Comparison of ENCODE assay signal across 20 cellular contexts in genomic region chr7:42993038-42993437, GRCh38.
DNase-seq lines count a peak whose midpoint lies in the region; ATAC-seq and TF ChIP-seq lines count a peak whose summit lies in the region.
"Had no signal": no experiment of that assay in that cellular context is flagged by ENCODE, and none has a peak within 500 bp of the region (broad histone marks: within the 10 kb centered on the region; RNA-seq: fewer than 3 reads in every experiment).

No MANE protein-coding gene starts in this region.

- peaks cover 9% of the 10 kb centered on the region for H3K27me3 ChIP-seq in CD4-positive, alpha-beta T cell (ENCODE audit: control insufficient read depth, insufficient read depth, low read length)
- no peaks in the 10 kb centered on the region for H3K27me3 ChIP-seq in effector memory CD4-positive, alpha-beta T cell (replicated peaks; ENCODE audit: control insufficient read depth, insufficient read depth, low read length, poor library complexity, severe bottlenecking)
- H3K27me3 ChIP-seq: ascending aorta, tibial nerve had no signal

- CTCF ChIA-PET in CD4-positive, alpha-beta T cell (lab: Charles Lee) = no interaction called here

- no peak overlapping the region for H3K4me3 Mint-ChIP-seq in CD4-positive, alpha-beta T cell
- H3K4me3 Mint-ChIP-seq: activated naive CD8-positive, alpha-beta T cell had no signal

- no peak for ATAC-seq in CD4-positive, alpha-beta T cell (ENCODE audit: poor library complexity)
- ATAC-seq in GM21381 (IDR thresholded peaks at IDR 0.05; ENCODE audit: unreplicated experiment) (no peak), HG02973 (IDR thresholded peaks at IDR 0.05; ENCODE audit: unreplicated experiment) (no peak)
- ATAC-seq: lower lobe of right lung had no signal

- H3K9me3 Mint-ChIP-seq in CD4-positive, alpha-beta T cell = no peaks in the 10 kb centered on the region

- peaks cover 40% of the 10 kb centered on the region for H3K27me3 Mint-ChIP-seq in CD4-positive, alpha-beta T cell

- POLR2A ChIA-PET in CD4-positive, alpha-beta T cell (lab: Charles Lee) = no interaction called here

- H3K4me1 Mint-ChIP-seq in CD4-positive, alpha-beta T cell (ENCODE audit: low read depth) = no peaks in the 10 kb centered on the region

- TF ChIP-seq CTCF in cardiac fibroblast (IDR thresholded peaks at IDR 0.05; ENCODE audit: low read depth, low read length) = no peak
- TF ChIP-seq CTCF in CD4-positive, alpha-beta T cell (IDR thresholded peaks at IDR 0.05) = no peak

- intact Hi-C loops in CD4-positive, alpha-beta T cell (cut with DNase I, micrococcal nuclease) = no loop called here

- H3K4me3 ChIP-seq in cardiac fibroblast (replicated peaks in 1 of 2; ENCODE audit: low read depth in 2 of 2, low read length in 2 of 2) = no peak overlapping the region
- H3K4me3 ChIP-seq in effector memory CD4-positive, alpha-beta T cell (ENCODE audit: insufficient read depth, low read depth, low read length, poor library complexity, severe bottlenecking) = no peak overlapping the region
- H3K4me3 ChIP-seq: ascending aorta, GM23248, lower lobe of right lung, tibial nerve had no signal

- H3K9me3 ChIP-seq in CD4-positive, alpha-beta T cell (ENCODE audit: control insufficient read depth, low read length) = no peaks in the 10 kb centered on the region
- no peaks in the 10 kb centered on the region for H3K9me3 ChIP-seq in effector memory CD4-positive, alpha-beta T cell (ENCODE audit: control insufficient read depth, low read length)
- H3K9me3 ChIP-seq: ascending aorta, lower lobe of right lung, tibial nerve had no signal

- H3K27ac ChIP-seq in CD4-positive, alpha-beta T cell (ENCODE audit: low read depth, low read length) = no peak overlapping the region
- no peak overlapping the region for H3K27ac ChIP-seq in effector memory CD4-positive, alpha-beta T cell (ENCODE audit: insufficient read depth, low read length, poor library complexity, severe bottlenecking)
- H3K27ac ChIP-seq: ascending aorta, GM23248, lower lobe of right lung, tibial nerve had no signal

- no peaks in the 10 kb centered on the region for H3K36me3 Mint-ChIP-seq in CD4-positive, alpha-beta T cell (ENCODE audit: low read depth)
- H3K36me3 Mint-ChIP-seq: activated naive CD8-positive, alpha-beta T cell had no signal

- no peak overlapping the region for H3K27ac Mint-ChIP-seq in CD4-positive, alpha-beta T cell
- H3K27ac Mint-ChIP-seq: activated naive CD8-positive, alpha-beta T cell had no signal

- no peaks in the 10 kb centered on the region for H3K4me1 ChIP-seq in effector memory CD4-positive, alpha-beta T cell (ENCODE audit: control insufficient read depth, insufficient read depth, low read length, poor library complexity, severe bottlenecking)
- H3K4me1 ChIP-seq: ascending aorta, lower lobe of right lung, tibial nerve had no signal

- no peaks in the 10 kb centered on the region for H3K36me3 ChIP-seq in effector memory CD4-positive, alpha-beta T cell (ENCODE audit: control insufficient read depth, insufficient read depth, low read length)
- H3K36me3 ChIP-seq: ascending aorta, lower lobe of right lung, tibial nerve had no signal

- DNase-seq in SIG-M5 treated with dmso at 0.1 percent for 504 hours (lab: John Stamatoyannopoulos, UW; ENCODE audit: unreplicated experiment) = peak; percentile 10
- DNase-seq in SIG-M5 (lab: John Stamatoyannopoulos, UW) = no peak
- peak; percentile 4 to 5 for DNase-seq in cardiac fibroblast (ENCODE audit: low read depth in 2 of 2)
- peak; percentile 84 for DNase-seq in iPS-NIHi7 (ENCODE audit: extremely low spot score)
- DNase-seq in CD4-positive, alpha-beta T cell = no peak
- no peak for DNase-seq in effector memory CD4-positive, alpha-beta T cell
- DNase-seq: activated CD4-positive, alpha-beta T cell treated with anti-CD3 and anti-CD28 coated beads, Interleukin-2, amount 50 U/mL, for 48 hours; activated CD8-positive, alpha-beta memory T cell treated with anti-CD3 and anti-CD28 coated beads, Interleukin-2, amount 50 U/mL, for 4 hours; AML-193; DMS153; effector CD4-positive, alpha-beta T cell; GM23248; lower lobe of right lung; NCI-H187; NCI-H526 treated with DMSO at 0.1 percent for 48 hours had no signal

Comparison
In these comparisons a context has a peak if more than half of its experiments do, and no peak if none do; other contexts are left out.
1. DNase-seq: peak in SIG-M5 treated with dmso at 0.1 percent for 504 hours (single experiment), cardiac fibroblast (2 of 2) and iPS-NIHi7 (single experiment); none in SIG-M5 (single experiment), CD4-positive, alpha-beta T cell (0 of 10) and effector memory CD4-positive, alpha-beta T cell (0 of 3).